13 cellular contexts compared by ENCODE assay signal in genomic region chr17:29007456-29008455, GRCh38. TPM values are rescaled to one million over a fixed set of nuclear protein-coding genes. Genes with fewer than 3 reads are reported as not detected.
DNase-seq lines count a peak whose midpoint lies in the region; ATAC-seq lines count a peak whose summit lies in the region.
"Had no signal": no experiment of that assay in that cellular context is flagged by ENCODE, and none has a peak within 500 bp of the region (broad histone marks: within the 10 kb centered on the region; RNA-seq: fewer than 3 reads in every experiment).

No MANE protein-coding gene starts in this region.

- no peak overlapping the region for H2BK12ac ChIP-seq in mesenchymal stem cell (ENCODE audit: low read length in 2 of 2)

- no peak overlapping the region for H2BK120ac ChIP-seq in mesenchymal stem cell (ENCODE audit: low read depth, low read length)

- H2AK5ac ChIP-seq in mesenchymal stem cell (ENCODE audit: low read length, severe bottlenecking): no peak overlapping the region

- H4K8ac ChIP-seq in mesenchymal stem cell (ENCODE audit: low read length): no peak overlapping the region

- H3K9me3 ChIP-seq in mesenchymal stem cell (ENCODE audit: control insufficient read depth, low read length): no peaks in the 10 kb centered on the region

- WGBS in mesenchymal stem cell: 63% methylated on average over 4 of the region's 4 CpGs

- H3K4me3 ChIP-seq in mesenchymal stem cell (ENCODE audit: insufficient read depth in 1 of 2, low read depth in 1 of 2, low read length in 2 of 2): no peak overlapping the region

- peaks cover 11% of the 10 kb centered on the region for H3K4me1 ChIP-seq in mesenchymal stem cell (ENCODE audit: control insufficient read depth, insufficient read depth, low read depth, low read length)

- no peak overlapping the region for H4K91ac ChIP-seq in mesenchymal stem cell (ENCODE audit: low read length)

- no peak overlapping the region for H3K14ac ChIP-seq in mesenchymal stem cell (ENCODE audit: low read length in 2 of 2)

- H3K9ac ChIP-seq in mesenchymal stem cell (ENCODE audit: low read length): no peak overlapping the region

- no peak overlapping the region for H3K4me2 ChIP-seq in mesenchymal stem cell (ENCODE audit: low read length, poor library complexity, severe bottlenecking)

- H3K27ac ChIP-seq in mesenchymal stem cell (ENCODE audit: low read length, poor library complexity, severe bottlenecking): no peak overlapping the region

- H3K4ac ChIP-seq in mesenchymal stem cell (ENCODE audit: low read depth in 1 of 2, low read length in 2 of 2): no peak overlapping the region

- no peaks in the 10 kb centered on the region for H3K36me3 ChIP-seq in mesenchymal stem cell (ENCODE audit: control insufficient read depth in 1 of 2, insufficient read depth in 2 of 2, low read depth in 1 of 2, low read length in 2 of 2)

- H2BK5ac ChIP-seq in mesenchymal stem cell (ENCODE audit: low read depth, low read length, poor library complexity, severe bottlenecking): no peak overlapping the region

- H2BK15ac ChIP-seq in mesenchymal stem cell (ENCODE audit: low read depth, poor library complexity, severe bottlenecking): no peak overlapping the region

- no peak overlapping the region for H3K18ac ChIP-seq in mesenchymal stem cell (ENCODE audit: low read depth in 1 of 2, low read length in 2 of 2)

- no peak overlapping the region for H3K23ac ChIP-seq in mesenchymal stem cell (ENCODE audit: low read length in 2 of 2)

- H2AFZ ChIP-seq in mesenchymal stem cell (ENCODE audit: low read depth, low read length): no peak overlapping the region

- DNase-seq in EL: peak; percentile 70
- peak; percentile 81 for DNase-seq in M059J (ENCODE audit: low read depth)
- DNase-seq in amniotic epithelial cell (ENCODE audit: low read depth): peak; percentile 86
- DNase-seq in mesenchymal stem cell: peak; percentile 21
- no peak for DNase-seq in medulla oblongata (ENCODE audit: extremely low spot score)
- no peak for DNase-seq in D341Med (ENCODE audit: low spot score)
- DNase-seq: activated B cell treated with CpG ODN at 0.5 μM for 24 hours; activated gamma-delta T cell treated with Interleukin-2 at 50 U/mL for 16 hours; cortex of kidney; NCI-H1417 treated with DMSO at 0.1 percent for 48 hours; stimulated activated CD8-positive, alpha-beta memory T cell treated with anti-CD3 and anti-CD28 coated beads, Interleukin-4, amount 100 ng/mL, for 48 hours had no signal

- H3K27me3 ChIP-seq in mesenchymal stem cell (ENCODE audit: control insufficient read depth in 1 of 2, insufficient read depth in 1 of 2, low read length in 2 of 2): peaks cover 90 to 93% of the 10 kb centered on the region in 2 experiments

- ATAC-seq in GM21723 (IDR thresholded peaks at IDR 0.05; ENCODE audit: unreplicated experiment) (no peak), GM18502 (IDR thresholded peaks at IDR 0.05; ENCODE audit: poor library complexity, unreplicated experiment) (no peak)

- H3K79me1 ChIP-seq in mesenchymal stem cell (replicated peaks; ENCODE audit: low read length, poor library complexity, severe bottlenecking): no peaks in the 10 kb centered on the region

RNA-seq across cellular contexts. Expression of gene SEZ6, which starts 1.9 kb away (rescaled TPM):
- not detected in 2 replicates for total RNA-seq in M059J (2014; rRNA removed; shearing (Covaris generic))
- not detected for polyA plus RNA-seq in mesenchymal stem cell (2013, experiment 1 of 2)
- 0.04 TPM for polyA plus RNA-seq in mesenchymal stem cell (2013, experiment 2 of 2)
- total RNA-seq: activated B cell treated with CpG ODN at 0.5 μM for 24 hours had no signal

RNA-seq across cellular contexts. Expression of gene PIPOX, which starts 35.2 kb away (rescaled TPM):
- 0.71 and 5.5 TPM in 2 replicates for total RNA-seq in M059J (2014; rRNA removed; shearing (Covaris generic))
- 0.15 TPM for polyA plus RNA-seq in mesenchymal stem cell (2013, experiment 1 of 2)
- polyA plus RNA-seq in mesenchymal stem cell (2013, experiment 2 of 2): 0.16 TPM

RNA-seq across cellular contexts. Expression of gene PHF12, which starts 56.4 kb away (rescaled TPM):
- 19.8 and 22.9 TPM in 2 replicates for total RNA-seq in M059J (2014; rRNA removed; shearing (Covaris generic))
- 22.4 TPM for polyA plus RNA-seq in mesenchymal stem cell (2013, experiment 1 of 2)
- polyA plus RNA-seq in mesenchymal stem cell (2013, experiment 2 of 2): 20.9 TPM

Comparison
In these comparisons a context has a peak if more than half of its experiments do, and no peak if none do; other contexts are left out.
1. DNase-seq: peak in EL (single experiment), M059J (single experiment), amniotic epithelial cell (single experiment) and mesenchymal stem cell (single experiment); none in medulla oblongata (single experiment) and D341Med (single experiment).